In the genomic region with DNA sequence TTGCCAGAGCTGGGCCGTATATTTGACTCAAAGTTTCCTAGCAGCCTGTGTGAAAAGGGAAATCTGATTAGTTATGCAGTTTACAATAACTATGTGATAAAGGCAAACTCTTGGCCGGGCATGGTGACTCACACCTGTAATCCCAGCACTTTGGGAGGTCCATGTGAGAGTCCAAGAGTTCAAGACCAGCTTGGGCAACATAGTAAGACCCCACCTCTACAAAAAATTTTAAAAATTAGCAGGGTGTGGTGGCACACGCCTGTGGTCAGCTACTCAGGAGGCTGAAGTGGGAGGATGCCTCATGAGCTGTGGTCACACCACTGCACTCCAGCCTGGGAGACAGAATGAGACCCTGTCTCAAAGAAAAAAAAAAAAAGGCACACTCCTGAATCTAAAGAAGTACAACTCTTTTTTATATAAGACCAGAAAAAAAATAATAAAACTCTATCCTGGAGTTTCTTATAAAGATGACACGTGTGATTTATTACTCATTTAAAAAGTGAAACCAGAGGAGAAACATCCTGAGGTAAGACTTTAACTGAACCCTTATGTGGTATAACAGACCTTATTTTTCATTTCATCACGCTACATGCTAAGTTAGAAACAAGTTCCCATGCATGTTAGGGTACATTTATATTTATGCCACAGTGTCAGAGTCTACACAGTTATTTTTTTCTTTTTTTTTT, we compare ENCODE assay signal across 10 cellular contexts. TPM values are rescaled to one million over a fixed set of nuclear protein-coding genes. Genes with fewer than 3 reads are reported as not detected.
A peak's percentile ranks its signal among the peaks of the same experiment; 100 is the strongest.
DNase-seq lines count a peak whose midpoint lies in the region; ATAC-seq and TF ChIP-seq lines count a peak whose summit lies in the region.
"Had no signal": no experiment of that assay in that cellular context is flagged by ENCODE, and none has a peak within 500 bp of the region (broad histone marks: within the 10 kb centered on the region; RNA-seq: fewer than 3 reads in every experiment).

No MANE protein-coding gene starts in this region.

- no peak overlapping the region for H3K4me2 ChIP-seq in mammary epithelial cell (ENCODE audit: insufficient read depth, low read depth, low read length)

- no peak overlapping the region for H3K4me3 ChIP-seq in mammary epithelial cell (replicated peaks in 1 of 3; ENCODE audit: insufficient read depth in 1 of 3, low read depth in 2 of 3, low read length in 3 of 3)
- H3K4me3 ChIP-seq in coronary artery, result no peak overlapping the region
- H3K4me3 ChIP-seq: BLaER1 treated with 17β-estradiol and CSF1 and Interleukin-3, amounts not matched to agents 10 nM and 100 nM had no signal

- H3K4me1 ChIP-seq in mammary epithelial cell (ENCODE audit: insufficient read depth, low read length), result peaks cover 10% of the 10 kb centered on the region

- H3K9me3 ChIP-seq in mammary epithelial cell (replicated peaks; ENCODE audit: insufficient read depth, low read length), result no peaks in the 10 kb centered on the region

- no peak overlapping the region for H3K4me3 Mint-ChIP-seq in MCF 10A (ENCODE audit: unreplicated experiment)
- H3K4me3 Mint-ChIP-seq in activated T-cell treated with anti-CD3 and anti-CD28 coated beads, Interleukin-2, amount 50 U/mL, for 4 hours, result peak overlapping the region; percentile 71
- H3K4me3 Mint-ChIP-seq: nephron had no signal

- H3K9me3 Mint-ChIP-seq in MCF 10A (ENCODE audit: unreplicated experiment), result no peaks in the 10 kb centered on the region
- H3K9me3 Mint-ChIP-seq in activated T-cell treated with anti-CD3 and anti-CD28 coated beads, Interleukin-2, amount 50 U/mL, for 4 hours, result no peaks in the 10 kb centered on the region
- H3K9me3 Mint-ChIP-seq: nephron had no signal

- no peaks in the 10 kb centered on the region for H4K20me1 ChIP-seq in mammary epithelial cell (ENCODE audit: insufficient read depth, low read length)
- H4K20me1 ChIP-seq: BLaER1 treated with 17β-estradiol and CSF1 and Interleukin-3, amounts not matched to agents 10 nM and 100 nM had no signal

- ATAC-seq in HG03571 (IDR thresholded peaks at IDR 0.05; ENCODE audit: unreplicated experiment), result peak; percentile 34
- ATAC-seq in activated T-cell treated with anti-CD3 and anti-CD28 coated beads, Interleukin-2, amount 50 U/mL, for 4 hours, result peak; percentile 68 to 69

- POLR2A ChIA-PET in MCF 10A (lab: Yijun Ruan, JAX), result interaction anchor here (0.8 to 2.2 kb wide), 4 partner anchors 8 to 416 kb away, joined by 4 to 12 read pairs (median 5); partner anchors contain the start of genes ELMOD3, KCMF1 and RETSAT

- peaks cover 11% of the 10 kb centered on the region for H3K4me1 Mint-ChIP-seq in MCF 10A (ENCODE audit: insufficient read depth, unreplicated experiment)
- H3K4me1 Mint-ChIP-seq in activated T-cell treated with anti-CD3 and anti-CD28 coated beads, Interleukin-2, amount 50 U/mL, for 4 hours (ENCODE audit: low read depth), result peaks cover 51% of the 10 kb centered on the region

- in situ Hi-C loops in mammary epithelial cell (cut with MboI; ENCODE audit: low sequenced_read_pairs in 2 of 2), result loop anchor here in 1 of 2 donors (25.0 kb wide), 1 partner anchor 349 kb away; no protein-coding TSS in a partner anchor

- intact Hi-C loops in mammary epithelial cell (cut with micrococcal nuclease), result no loop called here
- intact Hi-C loops in MCF 10A (cut with micrococcal nuclease), result no loop called here

- CTCF ChIA-PET in mammary epithelial cell (lab: Charles Lee; ENCODE audit: low non-redundant PET) (interaction anchor here (0.6 kb wide), 1 partner anchor 18 kb away, joined by 6 read pairs; no protein-coding TSS in a partner anchor), MCF 10A (lab: Yijun Ruan, JAX) (interaction anchor here (0.6 to 3.8 kb wide), 6 partner anchors 12 to 766 kb away, joined by 3 to 25 read pairs (median 3); no protein-coding TSS in a partner anchor)

- no peak for TF ChIP-seq CTCF in mammary epithelial cell (conservative IDR thresholded peaks at IDR 0.05 in 1 of 2, IDR thresholded peaks at IDR 0.05 in 1 of 2; ENCODE audit: extremely low read depth in 1 of 2, insufficient read depth in 1 of 2, low read depth in 1 of 2, low read length in 2 of 2)
- no peak for TF ChIP-seq CTCF in MCF 10A (IDR thresholded peaks at IDR 0.05; ENCODE audit: unreplicated experiment)
- no peak for TF ChIP-seq CTCF in coronary artery (IDR thresholded peaks at IDR 0.05)

- H3K27ac ChIP-seq in mammary epithelial cell (ENCODE audit: insufficient read depth, low read depth, low read length), result peak overlapping the region; percentile 39
- H3K27ac ChIP-seq in coronary artery, result no peak overlapping the region

- H3K36me3 Mint-ChIP-seq in MCF 10A (ENCODE audit: insufficient read depth, unreplicated experiment), result peaks cover 8% of the 10 kb centered on the region
- peaks cover 6% of the 10 kb centered on the region for H3K36me3 Mint-ChIP-seq in activated T-cell treated with anti-CD3 and anti-CD28 coated beads, Interleukin-2, amount 50 U/mL, for 4 hours (ENCODE audit: insufficient read depth)

- no peak overlapping the region for H3K27ac Mint-ChIP-seq in MCF 10A (ENCODE audit: low read depth, unreplicated experiment)
- H3K27ac Mint-ChIP-seq: nephron had no signal

- H3K9ac ChIP-seq in mammary epithelial cell (ENCODE audit: insufficient read depth, low read length), result no peak overlapping the region

- DNase-seq in mammary epithelial cell, result peak; percentile 55
- no peak for DNase-seq in MCF 10A (ENCODE audit: unreplicated experiment)
- DNase-seq in activated T-cell treated with anti-CD3 and anti-CD28 coated beads, Interleukin-2, amount 50 U/mL, for 4 hours, result peak; percentile 50
- DNase-seq in stimulated activated CD4-positive, alpha-beta T cell treated with anti-CD3 and anti-CD28 coated beads, TNF-alpha, amount 100 ng/mL, for 24 hours (ENCODE audit: low read depth in 3 of 3), result peak in 2 of 3 experiments; percentile 43 to 60
- DNase-seq in amygdala (lab: John Stamatoyannopoulos, UW), result no peak
- no peak for DNase-seq in SKM-1 (lab: John Stamatoyannopoulos, UW; ENCODE audit: unreplicated experiment)
- no peak for DNase-seq in coronary artery (ENCODE audit: low spot score)

- H2AFZ ChIP-seq in mammary epithelial cell (ENCODE audit: low read depth, low read length), result no peak overlapping the region

- H3K79me2 ChIP-seq in mammary epithelial cell (ENCODE audit: insufficient read depth, low read length), result no peaks in the 10 kb centered on the region

- no peaks in the 10 kb centered on the region for H3K27me3 ChIP-seq in mammary epithelial cell (ENCODE audit: insufficient read depth, low read length)
- H3K27me3 ChIP-seq: BLaER1 treated with 17β-estradiol and CSF1 and Interleukin-3, amounts not matched to agents 10 nM and 100 nM had no signal

- 94% methylated on average over 5 of the region's 5 CpGs for WGBS in mammary epithelial cell (ENCODE audit: low coverage, missing lambda C conversion rate)

- dilution Hi-C loops in mammary epithelial cell (cut with HindIII; ENCODE audit: low sequenced_read_pairs), result no loop called here

- BruUV-seq in mammary epithelial cell (replicated peaks; lab: Mats Ljungman, UMichigan) (no TSS peak), MCF 10A (replicated peaks; lab: Mats Ljungman, UMichigan) (no TSS peak)

- no peaks in the 10 kb centered on the region for H3K36me3 ChIP-seq in mammary epithelial cell (ENCODE audit: insufficient read depth, low read length)
- H3K36me3 ChIP-seq: BLaER1 treated with 17β-estradiol and CSF1 and Interleukin-3, amounts not matched to agents 10 nM and 100 nM had no signal

- no peaks in the 10 kb centered on the region for H3K27me3 Mint-ChIP-seq in MCF 10A (ENCODE audit: insufficient read depth, unreplicated experiment)
- H3K27me3 Mint-ChIP-seq in activated T-cell treated with anti-CD3 and anti-CD28 coated beads, Interleukin-2, amount 50 U/mL, for 4 hours (ENCODE audit: low read depth), result no peaks in the 10 kb centered on the region

RNA-seq across cellular contexts. Expression of gene KCMF1, which starts 32.6 kb away (rescaled TPM):
- total RNA-seq in mammary epithelial cell, result 10 to 100 TPM; 73.2 to 94.7 TPM
- polyA plus RNA-seq in mammary epithelial cell, result 84.3 TPM
- 59.3 TPM for polyA minus RNA-seq in mammary epithelial cell
- total RNA-seq in MCF 10A (2022), result 169 and 170 TPM in 2 replicates
- 100 to 1,000 TPM; 131 to 153 (median 137) TPM for total RNA-seq in activated T-cell treated with anti-CD3 and anti-CD28 coated beads, Interleukin-2, amount 50 U/mL, for 4 hours

RNA-seq across cellular contexts. Expression of gene TMSB10, which starts 32.9 kb away (rescaled TPM):
- total RNA-seq in mammary epithelial cell (1,000 to 10,000 TPM; 3,165 to 4,185 TPM), MCF 10A (2022) (3,313 and 3,349 TPM in 2 replicates)
- 9,658 TPM for polyA plus RNA-seq in mammary epithelial cell
- 1,882 TPM for polyA minus RNA-seq in mammary epithelial cell
- 1,000 to 10,000 TPM; 1,023 to 1,175 (median 1,139) TPM for total RNA-seq in activated T-cell treated with anti-CD3 and anti-CD28 coated beads, Interleukin-2, amount 50 U/mL, for 4 hours

RNA-seq across cellular contexts. Expression of gene TRABD2A, which starts 57.5 kb away (rescaled TPM):
- total RNA-seq in mammary epithelial cell (10 to 100 TPM in 1 of 2 donors, 1 to 10 TPM in 1; 9.7 to 20.7 TPM), MCF 10A (2022) (17.3 and 20.0 TPM in 2 replicates)
- 11.5 TPM for polyA plus RNA-seq in mammary epithelial cell
- 16.4 TPM for polyA minus RNA-seq in mammary epithelial cell
- 10 to 100 TPM; 21.2 to 29.4 (median 22.2) TPM for total RNA-seq in activated T-cell treated with anti-CD3 and anti-CD28 coated beads, Interleukin-2, amount 50 U/mL, for 4 hours

Comparison
In these comparisons a context has a peak if more than half of its experiments do, and no peak if none do; other contexts are left out.
1. DNase-seq: peak in mammary epithelial cell (single experiment), activated T-cell treated with anti-CD3 and anti-CD28 coated beads, Interleukin-2, amount 50 U/mL, for 4 hours (single experiment) and stimulated activated CD4-positive, alpha-beta T cell treated with anti-CD3 and anti-CD28 coated beads, TNF-alpha, amount 100 ng/mL, for 24 hours (2 of 3); none in MCF 10A (single experiment), amygdala (0 of 56), SKM-1 (single experiment) and coronary artery (single experiment).